In the genomic region with DNA sequence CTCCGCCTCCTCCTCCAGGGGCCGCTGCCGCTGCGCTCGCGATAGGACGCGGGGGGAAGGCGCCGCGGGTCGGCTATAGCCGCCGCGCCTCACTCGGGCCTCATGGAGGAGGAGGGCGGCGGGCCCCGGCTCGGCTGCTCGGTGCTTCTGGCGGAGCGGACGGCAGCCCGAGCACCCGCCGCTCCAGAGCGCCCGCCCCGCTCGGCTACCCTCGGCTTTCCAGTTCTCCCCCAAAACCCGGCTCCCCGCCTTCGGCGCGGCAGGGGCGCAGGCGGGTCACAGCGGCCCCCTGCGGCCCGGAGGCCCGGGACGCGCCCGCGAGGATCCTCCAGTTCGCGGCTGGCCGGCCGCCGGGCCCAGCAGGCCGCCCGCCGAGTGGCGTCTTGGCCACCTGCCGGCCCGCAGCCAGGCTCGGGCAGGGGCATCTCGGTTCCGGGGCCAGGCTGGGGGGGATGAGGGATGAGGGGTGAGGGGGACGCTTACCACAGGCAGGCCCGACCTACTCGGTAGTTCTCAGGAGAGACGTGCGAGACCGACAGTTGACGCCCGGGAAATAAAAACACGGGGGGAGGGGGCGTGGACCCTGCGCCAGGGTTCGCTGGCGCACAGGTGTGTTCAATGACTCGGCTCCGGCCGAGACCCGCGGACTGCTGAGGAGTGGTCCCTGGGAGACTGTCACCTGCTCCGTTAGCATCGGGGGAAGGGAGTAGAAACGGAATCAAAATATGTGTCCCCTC, we compare ENCODE assay signal across 8 cellular contexts. TPM values are rescaled to one million over a fixed set of nuclear protein-coding genes. Genes with fewer than 3 reads are reported as not detected.
DNase-seq lines count a peak whose midpoint lies in the region; ATAC-seq and TF ChIP-seq lines count a peak whose summit lies in the region.

A gene with protein sequence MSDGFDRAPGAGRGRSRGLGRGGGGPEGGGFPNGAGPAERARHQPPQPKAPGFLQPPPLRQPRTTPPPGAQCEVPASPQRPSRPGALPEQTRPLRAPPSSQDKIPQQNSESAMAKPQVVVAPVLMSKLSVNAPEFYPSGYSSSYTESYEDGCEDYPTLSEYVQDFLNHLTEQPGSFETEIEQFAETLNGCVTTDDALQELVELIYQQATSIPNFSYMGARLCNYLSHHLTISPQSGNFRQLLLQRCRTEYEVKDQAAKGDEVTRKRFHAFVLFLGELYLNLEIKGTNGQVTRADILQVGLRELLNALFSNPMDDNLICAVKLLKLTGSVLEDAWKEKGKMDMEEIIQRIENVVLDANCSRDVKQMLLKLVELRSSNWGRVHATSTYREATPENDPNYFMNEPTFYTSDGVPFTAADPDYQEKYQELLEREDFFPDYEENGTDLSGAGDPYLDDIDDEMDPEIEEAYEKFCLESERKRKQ (minus strand): TSS at position 221 of the 737 bp plus-strand sequence. CDS start 231 bp downstream, outside the sequence.

- H2AFZ ChIP-seq in GM23338 = peak within 1 kb of the TSS; percentile 88
- peak within 1 kb of the TSS; percentile 90 for H2AFZ ChIP-seq in neuron (ENCODE audit: low read depth, low read length)

- H3K9me3 Mint-ChIP-seq in GM23338 = no peaks in the 10 kb centered on the region

- in situ Hi-C loops in G401 (cut with HindIII; ENCODE audit: low sequenced_read_pairs) = no loop called here

- H3K27me3 ChIP-seq in GM23338 (ENCODE audit: insufficient read depth) (no peaks in the 10 kb centered on the region), foreskin keratinocyte (no peaks in the 10 kb centered on the region), neuron (ENCODE audit: insufficient read depth, low read length) (no peaks in the 10 kb centered on the region)

- H3K9me3 ChIP-seq in neuron (ENCODE audit: low read length) = peaks cover 1% of the 10 kb centered on the region

- peak; percentile 34 to 57 for TF ChIP-seq CTCF in GM23338 (conservative IDR thresholded peaks at IDR 0.05; ENCODE audit: low read depth in 2 of 2)
- TF ChIP-seq CTCF in foreskin keratinocyte (conservative IDR thresholded peaks at IDR 0.05) = peak; percentile 89
- TF ChIP-seq CTCF in subcutaneous adipose tissue (IDR thresholded peaks at IDR 0.05; ENCODE audit: low read depth) = no peak

- peaks cover 12% of the 10 kb centered on the region; the same call in 1 of the 2 replicates for H4K20me1 ChIP-seq in GM23338 (replicated peaks; ENCODE audit: insufficient read depth)

- ATAC-seq in GM23338 (peak; percentile 71), foreskin keratinocyte (peak; percentile 93)

- H3K27ac ChIP-seq in GM23338 (ENCODE audit: low read depth) (peak within 1 kb of the TSS; percentile 87), foreskin keratinocyte (peak within 1 kb of the TSS; percentile 96)

- H3K4me1 ChIP-seq in GM23338 (ENCODE audit: insufficient read depth) = peaks cover 27% of the 10 kb centered on the region
- peaks cover 14% of the 10 kb centered on the region for H3K4me1 ChIP-seq in foreskin keratinocyte
- H3K4me1 ChIP-seq in neuron (ENCODE audit: insufficient read depth, low read length) = peaks cover 27% of the 10 kb centered on the region

- H3K27ac Mint-ChIP-seq in GM23338 = peak within 1 kb of the TSS; percentile 98

- peaks cover 7% of the 10 kb centered on the region for H3K36me3 Mint-ChIP-seq in GM23338 (ENCODE audit: low read depth)

- no peaks in the 10 kb centered on the region for H3F3A ChIP-seq in GM23338 (replicated peaks; ENCODE audit: low read depth)

- H3K4me2 ChIP-seq in GM23338 = peak within 1 kb of the TSS; percentile 88

- peaks cover 11% of the 10 kb centered on the region for H3K27me3 Mint-ChIP-seq in GM23338 (ENCODE audit: insufficient read depth, low read depth, poor library complexity)

- H3K4me3 Mint-ChIP-seq in GM23338 = peak within 1 kb of the TSS; percentile 92

- H3K36me3 ChIP-seq in GM23338 (ENCODE audit: insufficient read depth) (peaks cover 24% of the 10 kb centered on the region), neuron (ENCODE audit: insufficient read depth, low read length) (peaks cover 35% of the 10 kb centered on the region)

- no peaks in the 10 kb centered on the region for H3K9me2 ChIP-seq in GM23338 (ENCODE audit: insufficient read depth)

- DNase-seq in G401 (ENCODE audit: low spot score) = peak; percentile 70
- DNase-seq in GM23338 (ENCODE audit: low spot score) = peak; percentile 87
- DNase-seq in Kasumi-1 (lab: John Stamatoyannopoulos, UW) = peak; percentile 66 to 76
- DNase-seq in SIG-M5 (lab: John Stamatoyannopoulos, UW) = peak; percentile 40
- peak; percentile 80 for DNase-seq in activated gamma-delta T cell treated with Interleukin-2 at 50 U/mL for 16 hours
- peak; percentile 68 to 84 for DNase-seq in foreskin keratinocyte

- H3K4me1 Mint-ChIP-seq in GM23338 = peaks cover 12% of the 10 kb centered on the region

- H3K4me3 ChIP-seq in GM23338 (peak within 1 kb of the TSS; percentile 81), neuron (ENCODE audit: low read length) (peak within 1 kb of the TSS; percentile 81)

- H3K79me2 ChIP-seq in GM23338 (replicated peaks; ENCODE audit: insufficient read depth) = peaks cover 43% of the 10 kb centered on the region

TF ChIP-seq in GM23338, 12 proteins besides CTCF, POLR2A, EP300 and RAD21:
- TF ChIP-seq, protein P1, sequence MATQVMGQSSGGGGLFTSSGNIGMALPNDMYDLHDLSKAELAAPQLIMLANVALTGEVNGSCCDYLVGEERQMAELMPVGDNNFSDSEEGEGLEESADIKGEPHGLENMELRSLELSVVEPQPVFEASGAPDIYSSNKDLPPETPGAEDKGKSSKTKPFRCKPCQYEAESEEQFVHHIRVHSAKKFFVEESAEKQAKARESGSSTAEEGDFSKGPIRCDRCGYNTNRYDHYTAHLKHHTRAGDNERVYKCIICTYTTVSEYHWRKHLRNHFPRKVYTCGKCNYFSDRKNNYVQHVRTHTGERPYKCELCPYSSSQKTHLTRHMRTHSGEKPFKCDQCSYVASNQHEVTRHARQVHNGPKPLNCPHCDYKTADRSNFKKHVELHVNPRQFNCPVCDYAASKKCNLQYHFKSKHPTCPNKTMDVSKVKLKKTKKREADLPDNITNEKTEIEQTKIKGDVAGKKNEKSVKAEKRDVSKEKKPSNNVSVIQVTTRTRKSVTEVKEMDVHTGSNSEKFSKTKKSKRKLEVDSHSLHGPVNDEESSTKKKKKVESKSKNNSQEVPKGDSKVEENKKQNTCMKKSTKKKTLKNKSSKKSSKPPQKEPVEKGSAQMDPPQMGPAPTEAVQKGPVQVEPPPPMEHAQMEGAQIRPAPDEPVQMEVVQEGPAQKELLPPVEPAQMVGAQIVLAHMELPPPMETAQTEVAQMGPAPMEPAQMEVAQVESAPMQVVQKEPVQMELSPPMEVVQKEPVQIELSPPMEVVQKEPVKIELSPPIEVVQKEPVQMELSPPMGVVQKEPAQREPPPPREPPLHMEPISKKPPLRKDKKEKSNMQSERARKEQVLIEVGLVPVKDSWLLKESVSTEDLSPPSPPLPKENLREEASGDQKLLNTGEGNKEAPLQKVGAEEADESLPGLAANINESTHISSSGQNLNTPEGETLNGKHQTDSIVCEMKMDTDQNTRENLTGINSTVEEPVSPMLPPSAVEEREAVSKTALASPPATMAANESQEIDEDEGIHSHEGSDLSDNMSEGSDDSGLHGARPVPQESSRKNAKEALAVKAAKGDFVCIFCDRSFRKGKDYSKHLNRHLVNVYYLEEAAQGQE (IDR thresholded peaks at IDR 0.05; ENCODE audit: unreplicated experiment) = peak; percentile 13
- peak; percentile 21; the same call in 1 of the 2 replicates for TF ChIP-seq CREB1 (CRISPR knock-in tag; IDR thresholded peaks at IDR 0.05; ENCODE audit: low read depth)
- no peak; the same call in 1 of the 2 replicates for TF ChIP-seq POLR2AphosphoS5 (IDR thresholded peaks at IDR 0.05; ENCODE audit: low read depth)

RNA-seq across cellular contexts. Expression of the gene that starts here (rescaled TPM):
- total RNA-seq in G401 (2014; rRNA removed; shearing (Covaris generic)) = 119 and 135 TPM in 2 replicates
- 140 and 141 TPM in 2 replicates for total RNA-seq in GM23338 (2014; rRNA removed; shearing (Covaris generic))
- polyA plus RNA-seq in GM23338 (2016; fragmentation: Nextera tagmentation; extraction: Ambion mirVana) = 108 and 113 TPM in 2 replicates
- 71.1 and 74.7 TPM in 2 replicates for total RNA-seq in foreskin keratinocyte
- polyA plus RNA-seq in foreskin keratinocyte = 44.2 and 52.1 TPM in 2 replicates
- 100 to 1,000 TPM; 109 to 166 (median 126) TPM for total RNA-seq in subcutaneous adipose tissue

Comparison
In these comparisons a context has a peak if more than half of its experiments do, and no peak if none do; other contexts are left out.
1. Peak in every context shown above with its lines: DNase-seq, ATAC-seq, H3K4me3 ChIP-seq and H3K27ac ChIP-seq.